Comparison of ENCODE assay signal across 1 cellular context in the genomic region with DNA sequence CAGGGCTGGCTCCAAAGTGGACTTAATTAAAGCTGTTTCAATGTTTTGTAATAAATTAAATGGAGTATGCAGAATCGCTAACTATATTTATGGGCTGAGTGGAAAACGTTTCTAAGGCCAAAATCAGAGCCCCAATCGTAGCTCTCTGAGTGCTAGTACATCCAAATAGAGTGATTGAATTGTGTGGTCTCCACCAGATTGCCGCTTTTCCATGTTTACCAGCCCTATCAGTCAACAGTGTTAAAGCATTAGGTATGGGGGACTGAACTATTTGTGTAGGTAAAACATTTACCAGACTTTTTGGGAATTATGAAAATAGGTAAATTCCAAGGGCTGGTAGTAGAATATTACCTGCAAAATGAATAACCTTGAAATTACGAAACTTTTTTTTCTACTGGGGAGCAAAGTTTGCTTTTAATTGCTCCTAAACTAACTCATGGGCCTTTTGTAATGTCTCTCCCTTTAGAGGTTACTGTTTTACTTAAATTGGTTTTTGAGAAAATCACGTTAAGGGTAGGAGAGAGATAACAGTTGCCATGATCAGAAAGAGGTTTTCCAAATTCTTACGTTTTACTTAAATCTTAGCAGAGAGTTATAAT.
TF ChIP-seq lines count a peak whose summit lies in the region.

No MANE protein-coding gene starts in this region.

TF ChIP-seq in H1, 55 proteins besides CTCF, POLR2A, EP300 and RAD21:
- TF ChIP-seq TBP (IDR thresholded peaks at IDR 0.05; ENCODE audit: low read depth, low read length) = no peak
- TF ChIP-seq SRF (IDR thresholded peaks at IDR 0.05; ENCODE audit: low read depth, low read length) = no peak
- TF ChIP-seq ZNF274 (IDR thresholded peaks at IDR 0.05; ENCODE audit: borderline replicate concordance, extremely low read depth, low read length) = no peak
- no peak for TF ChIP-seq POU5F1 (IDR thresholded peaks at IDR 0.05; ENCODE audit: low read depth, low read length)
- TF ChIP-seq ASH2L (IDR thresholded peaks at IDR 0.05; ENCODE audit: low read length) = no peak
- TF ChIP-seq NRF1 (IDR thresholded peaks at IDR 0.05; ENCODE audit: low read depth, low read length) = no peak
- TF ChIP-seq CHD2 (IDR thresholded peaks at IDR 0.05; ENCODE audit: low read length) = no peak
- TF ChIP-seq KDM1A (IDR thresholded peaks at IDR 0.05; ENCODE audit: borderline replicate concordance, low read length) = no peak
- TF ChIP-seq CHD1 (IDR thresholded peaks at IDR 0.05; ENCODE audit: low read depth, low read length) = no peak
- no peak for TF ChIP-seq EGR1 (IDR thresholded peaks at IDR 0.05; ENCODE audit: borderline replicate concordance, low read depth, low read length)
- TF ChIP-seq JUN (IDR thresholded peaks at IDR 0.05; ENCODE audit: low read depth, low read length) = no peak
- no peak for TF ChIP-seq CBX8 (IDR thresholded peaks at IDR 0.05; ENCODE audit: borderline replicate concordance, low read depth, low read length)
- TF ChIP-seq RBBP5 (IDR thresholded peaks at IDR 0.05; ENCODE audit: borderline replicate concordance, low read depth, low read length) = no peak
- no peak for TF ChIP-seq SUZ12 (IDR thresholded peaks at IDR 0.05; ENCODE audit: low read length)
